Comparison of ENCODE assay signal across 9 cellular contexts in the genomic region with DNA sequence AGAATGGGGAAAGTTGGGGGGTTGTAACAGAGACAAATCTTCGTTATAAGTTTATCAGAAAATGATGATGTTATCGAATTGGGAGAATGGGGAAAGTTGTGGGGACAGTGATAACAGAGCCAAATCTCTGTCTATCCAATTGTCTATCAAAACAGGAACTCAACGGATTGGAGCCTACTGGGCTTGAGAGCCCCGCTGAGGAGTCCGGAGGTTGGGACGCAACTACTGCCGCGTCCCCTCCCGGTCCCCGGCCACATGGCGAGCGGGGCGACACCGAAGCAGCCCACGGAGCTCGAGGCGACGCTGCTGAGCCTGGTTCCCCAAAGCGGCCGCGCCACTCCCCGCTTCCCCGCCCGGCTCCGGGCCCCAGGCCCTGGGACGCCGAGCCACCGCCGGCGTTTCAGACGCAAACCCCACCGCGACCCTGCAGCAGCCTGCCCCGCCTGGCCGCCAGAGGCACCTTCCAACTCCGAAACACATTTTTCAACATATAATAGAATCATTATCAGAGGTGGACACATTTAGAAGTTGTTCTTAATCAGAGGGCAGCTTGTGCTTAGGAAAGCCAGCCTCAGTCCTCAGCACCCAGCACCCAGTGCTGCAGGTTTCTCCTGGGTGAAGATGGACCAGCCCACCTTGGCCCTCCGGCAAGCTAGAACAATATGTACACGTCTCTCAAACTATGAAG. TPM values are rescaled to one million over a fixed set of nuclear protein-coding genes. Genes with fewer than 3 reads are reported as not detected.
DNase-seq lines count a peak whose midpoint lies in the region; ATAC-seq, FAIRE-seq and TF ChIP-seq lines count a peak whose summit lies in the region.
"Had no signal": no experiment of that assay in that cellular context is flagged by ENCODE, and none has a peak within 500 bp of the region (broad histone marks: within the 10 kb centered on the region; RNA-seq: fewer than 3 reads in every experiment).

No MANE protein-coding gene starts in this region.

- peaks cover 17% of the 10 kb centered on the region; the same call in 1 of the 2 replicates for H3K4me1 ChIP-seq in BLaER1
- peaks cover 5 to 8% of the 10 kb centered on the region in 2 donors for H3K4me1 ChIP-seq in thoracic aorta (ENCODE audit: control insufficient read depth in 1 of 2, low read depth in 2 of 2)

- ATAC-seq in thoracic aorta (ENCODE audit: insufficient number of reproducible peaks, low FRiP score, low read depth) (no peak), GM18867 (IDR thresholded peaks at IDR 0.05; ENCODE audit: unreplicated experiment) (no peak), HG02623 (IDR thresholded peaks at IDR 0.05; ENCODE audit: unreplicated experiment) (no peak)
- ATAC-seq: HCT116 had no signal

- H3K36me3 ChIP-seq in BLaER1 (no peaks in the 10 kb centered on the region), thoracic aorta (no peaks in the 10 kb centered on the region)

- H3K9ac ChIP-seq in BLaER1: no peak overlapping the region

- no peak for TF ChIP-seq POLR2A in H54 (IDR thresholded peaks at IDR 0.05; ENCODE audit: low read depth, low read length)

- H3K27ac ChIP-seq in BLaER1 (no peak overlapping the region), thoracic aorta (no peak overlapping the region)

- no peak for FAIRE-seq in H54 (lab: Jason Lieb, UNC)

- no peak for DNase-seq in HFF-Myc (ENCODE audit: extremely low read depth, low read depth)
- no peak for DNase-seq in astrocyte of the cerebellum (ENCODE audit: low read depth)
- DNase-seq in islet precursor cell: peak; percentile 60
- no peak for DNase-seq in thoracic aorta (ENCODE audit: low spot score)
- no peak for DNase-seq in H54 (ENCODE audit: insufficient read length, low spot score)

- H3K4me3 ChIP-seq in BLaER1 (peak overlapping the region; percentile 32), HFF-Myc (replicated peaks; ENCODE audit: low read depth, low read length) (peak overlapping the region; percentile 28), astrocyte of the cerebellum (ENCODE audit: low read depth, low read length) (peak overlapping the region; percentile 23), thoracic aorta (peak overlapping the region; percentile 58)

- H3K9me3 ChIP-seq in BLaER1: no peaks in the 10 kb centered on the region; the same call in 1 of the 2 replicates
- H3K9me3 ChIP-seq in thoracic aorta: no peaks in the 10 kb centered on the region

- TF ChIP-seq CTCF in HFF-Myc (IDR thresholded peaks at IDR 0.05; ENCODE audit: low read depth, low read length, missing control alignments): peak; percentile 11
- peak; percentile 43 for TF ChIP-seq CTCF in astrocyte of the cerebellum (IDR thresholded peaks at IDR 0.05; ENCODE audit: low read depth, low read length, missing control alignments)
- TF ChIP-seq CTCF in thoracic aorta (IDR thresholded peaks at IDR 0.05): no peak

- H4K20me1 ChIP-seq in BLaER1: no peaks in the 10 kb centered on the region

- H3K4me2 ChIP-seq in BLaER1: peak overlapping the region; percentile 51

- H3K27me3 ChIP-seq in BLaER1 (peaks cover 25% of the 10 kb centered on the region), thoracic aorta (replicated peaks; ENCODE audit: insufficient read depth) (no peaks in the 10 kb centered on the region)

- in situ Hi-C loops in astrocyte of the cerebellum (cut with HindIII; ENCODE audit: low sequenced_read_pairs): loop anchor here (5.0 kb wide), 1 partner anchor 32 kb away; no protein-coding TSS in a partner anchor

RNA-seq across cellular contexts. Expression of gene RALA, which starts 13.8 kb away (rescaled TPM):
- 1 to 10 TPM; 7.3 to 9.8 TPM for total RNA-seq in thoracic aorta

RNA-seq across cellular contexts. Expression of gene YAE1, which starts 43.4 kb away (rescaled TPM):
- 10 to 100 TPM; 11.9 to 19.9 TPM for total RNA-seq in thoracic aorta
